ENCODE assay signal across 24 cellular contexts in the genomic region with DNA sequence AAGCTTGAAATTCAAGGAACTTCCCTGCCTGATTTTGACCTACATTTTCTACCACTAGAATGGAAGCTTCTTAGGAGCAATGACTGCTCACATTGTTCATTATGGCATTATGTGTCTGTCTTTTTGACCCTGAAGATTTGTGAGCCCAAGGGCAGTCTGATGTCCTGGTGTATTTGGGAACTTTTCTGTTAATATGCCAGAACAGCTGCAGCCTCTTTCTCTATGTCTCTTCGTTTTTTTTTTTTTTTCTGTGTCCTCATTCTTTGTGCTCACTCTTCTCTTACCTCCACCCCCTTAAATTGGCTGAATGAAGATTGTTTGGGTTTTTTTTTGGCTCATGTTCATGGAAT. TPM values are rescaled to one million over a fixed set of nuclear protein-coding genes. Genes with fewer than 3 reads are reported as not detected.
"Had no signal": no experiment of that assay in that cellular context is flagged by ENCODE, and none has a peak within 500 bp of the region (broad histone marks: within the 10 kb centered on the region; RNA-seq: fewer than 3 reads in every experiment).

No MANE protein-coding gene starts in this region.

- ATAC-seq: foreskin keratinocyte; naive thymus-derived CD8-positive, alpha-beta T cell; right lobe of liver; stimulated activated memory B cell treated with anti-CD40 and anti-IgM and Interleukin-4, amounts not matched to agents 10 μg/mL and 1 μg/mL and 100 μg/mL, for 72 hours had no signal

- H3K27ac ChIP-seq: colonic mucosa, foreskin keratinocyte, hepatocyte, parathyroid adenoma, psoas muscle, right lobe of liver, spleen, transverse colon had no signal

- H3K27me3 Mint-ChIP-seq: stimulated activated memory B cell treated with anti-CD40 and anti-IgM and Interleukin-4, amounts not matched to agents 10 μg/mL and 1 μg/mL and 100 μg/mL, for 72 hours had no signal

- H3K27ac Mint-ChIP-seq: endodermal cell; naive thymus-derived CD8-positive, alpha-beta T cell; stimulated activated memory B cell treated with anti-CD40 and anti-IgM and Interleukin-4, amounts not matched to agents 10 μg/mL and 1 μg/mL and 100 μg/mL, for 72 hours; stimulated activated naive CD8-positive, alpha-beta T cell treated with anti-CD3 and anti-CD28 coated beads, Interleukin-15, Interleukin-2, amounts not matched to agents 100 ng/mL and 50 ng/mL, for 24 hours had no signal

- H3K9ac ChIP-seq: parathyroid adenoma had no signal

- H3K4me2 ChIP-seq: hepatocyte had no signal

- H3K27me3 ChIP-seq: colonic mucosa, foreskin keratinocyte, hepatocyte, right lobe of liver, spleen, transverse colon had no signal

- H3K9me3 Mint-ChIP-seq: endodermal cell; naive thymus-derived CD8-positive, alpha-beta T cell; stimulated activated memory B cell treated with anti-CD40 and anti-IgM and Interleukin-4, amounts not matched to agents 10 μg/mL and 1 μg/mL and 100 μg/mL, for 72 hours; stimulated activated naive CD8-positive, alpha-beta T cell treated with anti-CD3 and anti-CD28 coated beads, Interleukin-15, Interleukin-2, amounts not matched to agents 100 ng/mL and 50 ng/mL, for 24 hours had no signal

- H3K9me3 ChIP-seq: colonic mucosa, psoas muscle, right lobe of liver, spleen, transverse colon had no signal

- DNase-seq: cerebellar nuclear complex; colonic mucosa; dermis blood vessel endothelial cell; endodermal cell; erythroblast; head of caudate nucleus; kidney; left cardiac atrium; left ventricle myocardium superior; naive thymus-derived CD8-positive, alpha-beta T cell; psoas muscle; right lobe of liver; spleen; stimulated activated CD4-positive, alpha-beta T cell treated with anti-CD3 and anti-CD28 coated beads, Interleukin-15, amount 100 ng/mL, for 24 hours; stimulated activated CD4-positive, alpha-beta T cell treated with anti-CD3 and anti-CD28 coated beads, Interleukin-1b, Interleukin-23, amount 100 ng/mL, for 48 hours; stimulated activated CD4-positive, alpha-beta T cell treated with anti-CD3 and anti-CD28 coated beads, Interleukin-4, amount 100 ng/mL, for 24 hours; transverse colon had no signal

- H3K4me3 ChIP-seq: colonic mucosa, hepatocyte, psoas muscle, right lobe of liver, spleen, transverse colon had no signal

- H3K4me1 Mint-ChIP-seq: naive thymus-derived CD8-positive, alpha-beta T cell; stimulated activated memory B cell treated with anti-CD40 and anti-IgM and Interleukin-4, amounts not matched to agents 10 μg/mL and 1 μg/mL and 100 μg/mL, for 72 hours had no signal

- H3K36me3 ChIP-seq: colonic mucosa, right lobe of liver, spleen, transverse colon had no signal

- H3K4me1 ChIP-seq: colonic mucosa, parathyroid adenoma, psoas muscle, right lobe of liver, spleen, transverse colon had no signal

- H3K36me3 Mint-ChIP-seq: naive thymus-derived CD8-positive, alpha-beta T cell; stimulated activated memory B cell treated with anti-CD40 and anti-IgM and Interleukin-4, amounts not matched to agents 10 μg/mL and 1 μg/mL and 100 μg/mL, for 72 hours had no signal

- H2AFZ ChIP-seq: hepatocyte, parathyroid adenoma had no signal

- H3K4me3 Mint-ChIP-seq: endodermal cell; naive thymus-derived CD8-positive, alpha-beta T cell; neural crest cell; stimulated activated memory B cell treated with anti-CD40 and anti-IgM and Interleukin-4, amounts not matched to agents 10 μg/mL and 1 μg/mL and 100 μg/mL, for 72 hours; stimulated activated naive CD8-positive, alpha-beta T cell treated with anti-CD3 and anti-CD28 coated beads, Interleukin-15, Interleukin-2, amounts not matched to agents 100 ng/mL and 50 ng/mL, for 24 hours had no signal

RNA-seq across cellular contexts. Expression of a gene that starts 34.8 kb away (rescaled TPM):
- total RNA-seq: foreskin keratinocyte; left ventricle myocardium superior; naive thymus-derived CD8-positive, alpha-beta T cell; spleen had no signal
- polyA plus RNA-seq: endothelial cell of umbilical vein; foreskin keratinocyte; naive thymus-derived CD8-positive, alpha-beta T cell had no signal
